ENCODE assay signal across 30 cellular contexts in genomic region chr5:54529565-54529964, GRCh38. TPM values are rescaled to one million over a fixed set of nuclear protein-coding genes. Genes with fewer than 3 reads are reported as not detected.
DNase-seq lines count a peak whose midpoint lies in the region; ATAC-seq and TF ChIP-seq lines count a peak whose summit lies in the region.
"Had no signal": no experiment of that assay in that cellular context is flagged by ENCODE, and none has a peak within 500 bp of the region (broad histone marks: within the 10 kb centered on the region; RNA-seq: fewer than 3 reads in every experiment).

No MANE protein-coding gene starts in this region.

- H3K9me3 Mint-ChIP-seq in effector memory CD8-positive, alpha-beta T cell, result no peaks in the 10 kb centered on the region
- H3K9me3 Mint-ChIP-seq in naive thymus-derived CD4-positive, alpha-beta T cell, result no peaks in the 10 kb centered on the region
- H3K9me3 Mint-ChIP-seq in type B pancreatic cell, result no peaks in the 10 kb centered on the region
- H3K9me3 Mint-ChIP-seq: activated naive CD4-positive, alpha-beta T cell treated with anti-CD3 and anti-CD28 coated beads, Interleukin-2, amount 10 ng/mL, durations not matched to agents 7 days and 5 days; activated T-helper 1 cell treated with anti-CD3 and anti-CD28 coated beads, Interleukin-12 subunit alpha, Interleukin-12 subunit beta, Interleukin-2, Interleukin-4 antibody, amounts not matched to agents 30 ng/mL and 10 ng/mL and 1 ng/mL, durations not matched to agents 14 hours and 24 hours and 36 hours; mesothelial cell of epicardium; naive thymus-derived CD8-positive, alpha-beta T cell had no signal

- peak overlapping the region in 1 of 2 donors; percentile 39 for H3K27ac Mint-ChIP-seq in effector memory CD8-positive, alpha-beta T cell
- H3K27ac Mint-ChIP-seq in naive thymus-derived CD4-positive, alpha-beta T cell, result no peak overlapping the region
- no peak overlapping the region for H3K27ac Mint-ChIP-seq in type B pancreatic cell
- H3K27ac Mint-ChIP-seq: activated T-helper 1 cell treated with anti-CD3 and anti-CD28 coated beads, Interleukin-12 subunit alpha, Interleukin-12 subunit beta, Interleukin-2, Interleukin-4 antibody, amounts not matched to agents 30 ng/mL and 10 ng/mL and 1 ng/mL, durations not matched to agents 14 hours and 24 hours and 36 hours; mesothelial cell of epicardium had no signal

- no peaks in the 10 kb centered on the region for H3K36me3 ChIP-seq in naive thymus-derived CD4-positive, alpha-beta T cell (ENCODE audit: control insufficient read depth in 2 of 3, insufficient read depth in 3 of 3, low read length in 3 of 3)
- H3K36me3 ChIP-seq: breast epithelium, gastroesophageal sphincter, HAP-1, ovary, upper lobe of left lung had no signal

- peak; percentile 39 for ATAC-seq in effector memory CD8-positive, alpha-beta T cell (replicated peaks)
- peak; percentile 29 for ATAC-seq in naive thymus-derived CD4-positive, alpha-beta T cell
- no peak for ATAC-seq in HG03354 (IDR thresholded peaks at IDR 0.05; ENCODE audit: poor library complexity, severe bottlenecking, unreplicated experiment)
- ATAC-seq: esophagus mucosa; gastroesophageal sphincter; K562; naive thymus-derived CD8-positive, alpha-beta T cell had no signal

- no peaks in the 10 kb centered on the region for H3K27me3 ChIP-seq in naive thymus-derived CD4-positive, alpha-beta T cell (ENCODE audit: control insufficient read depth in 2 of 2, insufficient read depth in 2 of 2, low read length in 2 of 2)
- H3K27me3 ChIP-seq: BLaER1, breast epithelium, gastroesophageal sphincter, ovary, upper lobe of left lung had no signal

- peak; percentile 65 for DNase-seq in AG10803 (ENCODE audit: low read depth)
- peak; percentile 30 for DNase-seq in NCI-H1694 (lab: John Stamatoyannopoulos, UW)
- no peak for DNase-seq in effector memory CD8-positive, alpha-beta T cell
- DNase-seq in naive thymus-derived CD4-positive, alpha-beta T cell, result no peak
- no peak for DNase-seq in activated CD4-positive, CD25-positive, alpha-beta regulatory T cell (lab: John Stamatoyannopoulos, UW)
- DNase-seq in stimulated activated CD4-positive, alpha-beta T cell treated with anti-CD3 and anti-CD28 coated beads, Interleukin-4, amount 100 ng/mL, for 24 hours, result no peak
- no peak for DNase-seq in type B pancreatic cell (ENCODE audit: extremely low spot score, unreplicated experiment)
- DNase-seq: ACHN; activated CD4-positive, alpha-beta T cell treated with anti-CD3 and anti-CD28 coated beads, Interleukin-2, amount 50 U/mL, for 4 hours; activated naive CD4-positive, alpha-beta T cell treated with anti-CD3 and anti-CD28 coated beads, Interleukin-2, amount 10 ng/mL, durations not matched to agents 7 days and 5 days; amniotic stem cell; COR-L47; DMS79; GF-D8; naive thymus-derived CD8-positive, alpha-beta T cell; NCI-H146; ovary; retina; SIG-M5; stimulated activated CD4-positive, alpha-beta T cell treated with anti-CD3 and anti-CD28 coated beads, Interleukin-2, amount 100 ng/mL, for 24 hours; upper lobe of left lung had no signal

- H3K27me3 Mint-ChIP-seq in effector memory CD8-positive, alpha-beta T cell, result no peaks in the 10 kb centered on the region
- H3K27me3 Mint-ChIP-seq in naive thymus-derived CD4-positive, alpha-beta T cell, result no peaks in the 10 kb centered on the region
- no peaks in the 10 kb centered on the region for H3K27me3 Mint-ChIP-seq in type B pancreatic cell
- H3K27me3 Mint-ChIP-seq: activated naive CD4-positive, alpha-beta T cell treated with anti-CD3 and anti-CD28 coated beads, Interleukin-2, amount 10 ng/mL, durations not matched to agents 7 days and 5 days; naive thymus-derived CD8-positive, alpha-beta T cell had no signal

- POLR2A ChIA-PET in naive thymus-derived CD4-positive, alpha-beta T cell (lab: Charles Lee), result interaction anchor here (1.6 kb wide), 1 partner anchor 315 kb away, joined by 3 read pairs; no protein-coding TSS in a partner anchor

- intact Hi-C loops in naive thymus-derived CD4-positive, alpha-beta T cell (cut with micrococcal nuclease), result no loop called here

- CTCF ChIA-PET in naive thymus-derived CD4-positive, alpha-beta T cell (lab: Charles Lee), result interaction anchor here (1.3 kb wide), 1 partner anchor 8 kb away, joined by 3 read pairs; no protein-coding TSS in a partner anchor

- no peak overlapping the region for H3K4me3 ChIP-seq in AG10803 (ENCODE audit: low read length)
- no peak overlapping the region for H3K4me3 ChIP-seq in naive thymus-derived CD4-positive, alpha-beta T cell (ENCODE audit: low read length)
- H3K4me3 ChIP-seq: BLaER1, breast epithelium, gastroesophageal sphincter, HAP-1, K562, ovary, upper lobe of left lung had no signal

- peaks cover 9% of the 10 kb centered on the region for H3K36me3 Mint-ChIP-seq in effector memory CD8-positive, alpha-beta T cell (ENCODE audit: insufficient read depth)
- peaks cover 0 to 13% (median 7%) of the 10 kb centered on the region in 5 donors for H3K36me3 Mint-ChIP-seq in naive thymus-derived CD4-positive, alpha-beta T cell
- H3K36me3 Mint-ChIP-seq in type B pancreatic cell, result peaks cover 6% of the 10 kb centered on the region
- H3K36me3 Mint-ChIP-seq: mesothelial cell of epicardium had no signal

- H3K27ac ChIP-seq in naive thymus-derived CD4-positive, alpha-beta T cell (ENCODE audit: low read depth, low read length), result no peak overlapping the region
- H3K27ac ChIP-seq: BLaER1, breast epithelium, gastroesophageal sphincter, ovary, upper lobe of left lung had no signal

- H3K4me1 ChIP-seq in naive thymus-derived CD4-positive, alpha-beta T cell (ENCODE audit: control insufficient read depth in 2 of 2, insufficient read depth in 2 of 2, low read length in 2 of 2), result peaks cover 13 to 33% of the 10 kb centered on the region in 2 donors

- TF ChIP-seq CTCF in AG10803 (conservative IDR thresholded peaks at IDR 0.05; ENCODE audit: low read length) (no peak), type B pancreatic cell (conservative IDR thresholded peaks at IDR 0.05) (no peak)

- H3K4me1 Mint-ChIP-seq in effector memory CD8-positive, alpha-beta T cell (ENCODE audit: low read depth in 2 of 2), result peaks cover 38 to 39% of the 10 kb centered on the region in 2 donors
- peaks cover 26 to 45% (median 38%) of the 10 kb centered on the region in 7 donors for H3K4me1 Mint-ChIP-seq in naive thymus-derived CD4-positive, alpha-beta T cell
- H3K4me1 Mint-ChIP-seq in type B pancreatic cell (ENCODE audit: unreplicated experiment), result peaks cover 21% of the 10 kb centered on the region

- no peak overlapping the region for H3K4me3 Mint-ChIP-seq in effector memory CD8-positive, alpha-beta T cell
- peak overlapping the region in 1 of 10 donors; percentile 9 for H3K4me3 Mint-ChIP-seq in naive thymus-derived CD4-positive, alpha-beta T cell
- H3K4me3 Mint-ChIP-seq in type B pancreatic cell, result no peak overlapping the region
- H3K4me3 Mint-ChIP-seq: activated naive CD4-positive, alpha-beta T cell treated with anti-CD3 and anti-CD28 coated beads, Interleukin-2, amount 10 ng/mL, durations not matched to agents 7 days and 5 days; activated T-helper 1 cell treated with anti-CD3 and anti-CD28 coated beads, Interleukin-12 subunit alpha, Interleukin-12 subunit beta, Interleukin-2, Interleukin-4 antibody, amounts not matched to agents 30 ng/mL and 10 ng/mL and 1 ng/mL, durations not matched to agents 14 hours and 24 hours and 36 hours; mesothelial cell of epicardium had no signal

- no peaks in the 10 kb centered on the region for H3K9me3 ChIP-seq in naive thymus-derived CD4-positive, alpha-beta T cell (ENCODE audit: control insufficient read depth in 2 of 3, low read length in 3 of 3)
- H3K9me3 ChIP-seq: breast epithelium, gastroesophageal sphincter, HAP-1, ovary, upper lobe of left lung had no signal

RNA-seq across cellular contexts. Expression of gene SNX18, which starts 12.0 kb away (rescaled TPM):
- total RNA-seq in naive thymus-derived CD4-positive, alpha-beta T cell, result 10 to 100 TPM; 14.3 to 40.9 (median 28.1) TPM
- polyA plus RNA-seq in naive thymus-derived CD4-positive, alpha-beta T cell, result 1 to 10 TPM; 3.2 to 3.7 TPM
- total RNA-seq in type B pancreatic cell (ENCODE audit: low replicate concordance), result 23.6 and 27.1 TPM in 2 replicates

Comparison
In these comparisons a context has a peak if more than half of its experiments do, and no peak if none do; other contexts are left out.
1. DNase-seq: peak in AG10803 (single experiment) and NCI-H1694 (single experiment); none in effector memory CD8-positive, alpha-beta T cell (0 of 3), naive thymus-derived CD4-positive, alpha-beta T cell (0 of 9), activated CD4-positive, CD25-positive, alpha-beta regulatory T cell (0 of 4), stimulated activated CD4-positive, alpha-beta T cell treated with anti-CD3 and anti-CD28 coated beads, Interleukin-4, amount 100 ng/mL, for 24 hours (single experiment) and type B pancreatic cell (single experiment).